ENCODE assay signal across 8 cellular contexts in the genomic region with DNA sequence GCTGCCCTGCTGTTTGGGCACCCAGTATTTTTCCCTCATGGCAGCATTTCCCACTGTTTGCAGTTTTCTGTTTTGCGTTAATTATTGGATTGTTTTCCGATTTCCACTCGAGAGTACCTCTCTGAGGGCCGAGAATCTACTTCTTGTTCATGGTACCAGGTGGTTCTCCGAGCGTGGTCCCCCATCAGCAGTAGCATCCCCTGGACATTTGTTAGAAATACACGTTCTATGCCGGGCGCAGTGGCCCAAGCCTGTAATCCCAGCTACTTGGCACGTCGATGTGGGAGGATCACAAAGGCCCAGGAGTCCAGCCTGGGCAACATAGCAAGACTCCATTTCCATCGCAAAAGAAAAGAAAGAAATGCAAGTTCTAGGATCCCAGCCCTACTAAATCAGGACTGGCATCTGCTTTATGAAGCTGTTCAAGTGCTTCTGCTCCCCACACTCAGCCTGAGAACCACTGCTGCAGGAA. TPM values are rescaled to one million over a fixed set of nuclear protein-coding genes. Genes with fewer than 3 reads are reported as not detected.
A peak's percentile ranks its signal among the peaks of the same experiment; 100 is the strongest.
DNase-seq lines count a peak whose midpoint lies in the region; ATAC-seq and TF ChIP-seq lines count a peak whose summit lies in the region.

No MANE protein-coding gene starts in this region.

- CTCF ChIA-PET in RWPE1 (lab: Yijun Ruan, JAX): interaction anchor here (0.5 to 1.6 kb wide), 8 partner anchors 10 to 217 kb away, joined by 3 to 8 read pairs (median 3); no protein-coding TSS in a partner anchor

- H4K12ac ChIP-seq in trophoblast cell (ENCODE audit: low read depth, low read length): peak overlapping the region; percentile 73

- no peak overlapping the region for H3K23ac ChIP-seq in trophoblast cell (ENCODE audit: low read length)

- H3K27ac ChIP-seq in RWPE1: peak overlapping the region; percentile 91
- peak overlapping the region; percentile 85 to 90 (median 87) for H3K27ac ChIP-seq in esophagus muscularis mucosa (replicated peaks in 1 of 4)
- H3K27ac ChIP-seq in trophoblast cell (ENCODE audit: low read depth, low read length): no peak overlapping the region

- no peak for TF ChIP-seq POLR2A in esophagus muscularis mucosa (IDR thresholded peaks at IDR 0.05; ENCODE audit: low read depth)

- H3K4me2 ChIP-seq in trophoblast cell (ENCODE audit: low read length): peak overlapping the region; percentile 82

- peak overlapping the region; percentile 92 for H3K4ac ChIP-seq in trophoblast cell (ENCODE audit: low read depth, low read length)

- no peaks in the 10 kb centered on the region for H3K9me3 ChIP-seq in esophagus muscularis mucosa
- H3K9me3 ChIP-seq in trophoblast cell (ENCODE audit: insufficient read depth, low read depth, low read length): peaks cover 10% of the 10 kb centered on the region

- peak overlapping the region; percentile 94 for H4K8ac ChIP-seq in trophoblast cell (ENCODE audit: low read depth, low read length)

- H3K18ac ChIP-seq in trophoblast cell (ENCODE audit: low read length): peak overlapping the region; percentile 93

- peak overlapping the region; percentile 51 for H2AK5ac ChIP-seq in trophoblast cell (ENCODE audit: low read length)

- TF ChIP-seq CTCF in RWPE1 (conservative IDR thresholded peaks at IDR 0.05; ENCODE audit: low read depth) (no peak), esophagus muscularis mucosa (IDR thresholded peaks at IDR 0.05) (no peak)

- H3K27me3 ChIP-seq in esophagus muscularis mucosa: no peaks in the 10 kb centered on the region
- no peaks in the 10 kb centered on the region for H3K27me3 ChIP-seq in trophoblast cell (ENCODE audit: insufficient read depth, low read length)

- H3K4me1 ChIP-seq in esophagus muscularis mucosa (peaks cover 12 to 26% (median 23%) of the 10 kb centered on the region in 4 donors), trophoblast cell (ENCODE audit: control insufficient read depth in 1 of 2, insufficient read depth in 2 of 2, low read length in 2 of 2) (peaks cover 7 to 8% of the 10 kb centered on the region in 2 experiments)

- peak overlapping the region; percentile 65 for H2AFZ ChIP-seq in trophoblast cell (ENCODE audit: insufficient read depth, low read length, poor library complexity)

- in situ Hi-C loops in G401 (cut with HindIII; ENCODE audit: low sequenced_read_pairs): no loop called here

- peak overlapping the region; percentile 95 for H3K9ac ChIP-seq in trophoblast cell (ENCODE audit: low read length)

- peak overlapping the region; percentile 50 for H4K91ac ChIP-seq in trophoblast cell (ENCODE audit: low read depth, low read length)

- H2BK5ac ChIP-seq in trophoblast cell (ENCODE audit: low read depth, low read length, poor library complexity): no peak overlapping the region

- DNase-seq in G401 (ENCODE audit: low spot score): peak; percentile 13
- DNase-seq in RWPE1 (ENCODE audit: low spot score): no peak
- no peak for DNase-seq in esophagus muscularis mucosa (ENCODE audit: extremely low spot score)
- DNase-seq in trophoblast cell: no peak
- DNase-seq in NCI-H1694 (lab: John Stamatoyannopoulos, UW): no peak
- DNase-seq in retina: no peak
- no peak for DNase-seq in NCI-H1048 (lab: John Stamatoyannopoulos, UW)

- ATAC-seq in HG02973 (IDR thresholded peaks at IDR 0.05; ENCODE audit: unreplicated experiment): no peak

- peaks cover 5% of the 10 kb centered on the region for H3K79me1 ChIP-seq in trophoblast cell (ENCODE audit: low read length)

- peak overlapping the region; percentile 93 for H3K14ac ChIP-seq in trophoblast cell (ENCODE audit: low read length)

- peak overlapping the region; percentile 86 to 96 (median 95) for H3K4me3 ChIP-seq in esophagus muscularis mucosa
- H3K4me3 ChIP-seq in trophoblast cell (ENCODE audit: low read depth, low read length): peak overlapping the region; percentile 97

- WGBS in esophagus muscularis mucosa: 16% methylated on average over 12 of the region's 12 CpGs
- WGBS in trophoblast cell (ENCODE audit: extremely low coverage, insufficient coverage, insufficient read length): no CpG with 5 or more reads among the region's 12 CpGs

- H3K79me2 ChIP-seq in trophoblast cell (ENCODE audit: control insufficient read depth, insufficient read depth, low read length, poor library complexity): peaks cover 7% of the 10 kb centered on the region

- no peak for TF ChIP-seq EP300 in esophagus muscularis mucosa (IDR thresholded peaks at IDR 0.05)

- POLR2A ChIA-PET in RWPE1 (lab: Yijun Ruan, JAX; ENCODE audit: low non-redundant PET): interaction anchor here (0.7 kb wide), 1 partner anchor 48 kb away, joined by 4 read pairs; no protein-coding TSS in a partner anchor

- H2BK12ac ChIP-seq in trophoblast cell (ENCODE audit: low read length): no peak overlapping the region

- no peak overlapping the region for H2BK120ac ChIP-seq in trophoblast cell (ENCODE audit: insufficient read depth, low read length, poor library complexity)

- intact Hi-C loops in esophagus muscularis mucosa (cut with DNase I): loop anchor here (5.0 kb wide), 1 partner anchor 73 kb away; a partner anchor contains a TSS

- H3K36me3 ChIP-seq in esophagus muscularis mucosa (peaks cover 11 to 40% (median 37%) of the 10 kb centered on the region in 4 donors), trophoblast cell (ENCODE audit: control insufficient read depth in 1 of 2, insufficient read depth in 2 of 2, low read length in 2 of 2) (peaks cover 37 to 39% of the 10 kb centered on the region in 2 experiments)

RNA-seq across cellular contexts. Expression of a gene that starts 0.7 kb away (rescaled TPM):
- total RNA-seq in G401 (2014; rRNA removed; shearing (Covaris generic)): 38.6 and 51.2 TPM in 2 replicates
- 10 to 100 TPM in 3 of 4 donors, 1 to 10 TPM in 1; 9.1 to 18.9 (median 16.3) TPM for total RNA-seq in esophagus muscularis mucosa
- polyA plus RNA-seq in trophoblast cell (2013): 21.7 and 21.9 TPM in 2 replicates

RNA-seq across cellular contexts. Expression of a gene that starts 14.0 kb away (rescaled TPM):
- 8.9 and 10.0 TPM in 2 replicates for total RNA-seq in G401 (2014; rRNA removed; shearing (Covaris generic))
- 10 to 100 TPM in 1 of 4 donors, 1 to 10 TPM in 3; 5.0 to 21.1 (median 8.1) TPM for total RNA-seq in esophagus muscularis mucosa
- 112 and 114 TPM in 2 replicates for polyA plus RNA-seq in trophoblast cell (2013)
